ENCODE assay signal across 8 cellular contexts in genomic region chr20:32585011-32585518, GRCh38. TPM values are rescaled to one million over a fixed set of nuclear protein-coding genes. Genes with fewer than 3 reads are reported as not detected.
DNase-seq lines count a peak whose midpoint lies in the region; ATAC-seq and TF ChIP-seq lines count a peak whose summit lies in the region.

A gene with protein sequence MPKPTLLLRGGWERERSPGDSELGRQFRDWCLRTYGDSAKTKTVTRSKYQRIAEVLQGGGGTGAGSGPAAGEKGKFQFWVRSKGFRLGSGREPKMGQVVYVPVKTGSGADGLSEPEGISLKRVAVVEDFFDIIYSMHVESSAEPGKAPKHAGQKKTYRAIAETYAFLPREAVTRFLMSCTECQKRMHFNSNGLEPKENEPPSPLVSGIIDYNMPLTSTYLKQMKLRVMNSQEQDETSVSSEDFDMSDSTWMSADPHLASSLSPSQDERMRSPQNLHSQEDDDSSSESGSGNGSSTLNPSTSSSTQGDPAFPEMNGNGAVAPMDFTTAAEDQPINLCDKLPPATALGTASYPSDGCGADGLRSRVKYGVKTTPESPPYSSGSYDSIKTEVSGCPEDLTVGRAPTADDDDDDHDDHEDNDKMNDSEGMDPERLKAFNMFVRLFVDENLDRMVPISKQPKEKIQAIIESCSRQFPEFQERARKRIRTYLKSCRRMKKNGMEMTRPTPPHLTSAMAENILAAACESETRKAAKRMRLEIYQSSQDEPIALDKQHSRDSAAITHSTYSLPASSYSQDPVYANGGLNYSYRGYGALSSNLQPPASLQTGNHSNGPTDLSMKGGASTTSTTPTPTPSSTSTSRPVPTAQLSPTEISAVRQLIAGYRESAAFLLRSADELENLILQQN (minus strand): TSS chr20:32585333. CDS start chr20:32584890, 443 bp downstream.

- peak within 1 kb of the TSS; percentile 68 for H3K4me3 ChIP-seq in WI38 (ENCODE audit: low read depth, low read length)
- peak within 1 kb of the TSS; percentile 82 for H3K4me3 ChIP-seq in choroid plexus epithelial cell (ENCODE audit: low read depth, low read length)

- H3K9me3 ChIP-seq in KOPT-K1 (ENCODE audit: insufficient read depth, low read length, poor library complexity, severe bottlenecking), result no peaks in the 10 kb centered on the region

- peak within 1 kb of the TSS; percentile 56 for H3K27ac ChIP-seq in KOPT-K1 (ENCODE audit: low read depth, low read length, poor library complexity, severe bottlenecking)

- in situ Hi-C loops in Caki2 (cut with HindIII; ENCODE audit: low pct_unique_long_range_greater_than_20kb, low sequenced_read_pairs), result no loop called here
- in situ Hi-C loops in GM13976 (cut with MboI; ENCODE audit: low sequenced_read_pairs, unreplicated experiment), result no loop called here

- no peak for TF ChIP-seq CTCF in WI38 (IDR thresholded peaks at IDR 0.05; ENCODE audit: low read depth, low read length)
- no peak for TF ChIP-seq CTCF in choroid plexus epithelial cell (conservative IDR thresholded peaks at IDR 0.05; ENCODE audit: low read depth, low read length)
- no peak for TF ChIP-seq CTCF in GM13976 (IDR thresholded peaks at IDR 0.05; ENCODE audit: borderline replicate concordance, control extremely low read depth, extremely low read depth, insufficient read depth, missing control alignments)

- no peaks in the 10 kb centered on the region for H3K36me3 ChIP-seq in KOPT-K1 (ENCODE audit: insufficient read depth, low read length)

- intact Hi-C loops in left colon (cut with DNase I, micrococcal nuclease), result no loop called here

- peak; percentile 35 for DNase-seq in Caki2 (ENCODE audit: low read depth)
- peak; percentile 44 for DNase-seq in choroid plexus epithelial cell (ENCODE audit: low read depth)
- peak in 1 of 2 donors; percentile 41 for DNase-seq in left colon
- DNase-seq in stimulated activated CD8-positive, alpha-beta memory T cell treated with anti-CD3 and anti-CD28 coated beads, Interleukin-4, amount 100 ng/mL, for 24 hours (ENCODE audit: low read depth), result peak; percentile 32
- DNase-seq in GM13976 (ENCODE audit: low spot score), result no peak

- ATAC-seq in left colon (peak; percentile 34), HG03095 (IDR thresholded peaks at IDR 0.05; ENCODE audit: unreplicated experiment) (no peak)

RNA-seq across cellular contexts. Expression of the gene that starts here (rescaled TPM):
- 3.8 and 11.6 TPM in 2 replicates for total RNA-seq in Caki2 (2014; rRNA removed; shearing (Covaris generic); ENCODE audit: low replicate concordance)
- total RNA-seq in left colon, result 10 to 100 TPM; 55.2 to 61.0 TPM
